1 cellular context compared by ENCODE assay signal in genomic region chr11:6388747-6389146, GRCh38.
A peak's percentile ranks its signal among the peaks of the same experiment; 100 is the strongest.
TF ChIP-seq lines count a peak whose summit lies in the region.

No MANE protein-coding gene starts in this region.

TF ChIP-seq in K562, 482 proteins besides CTCF, POLR2A, EP300 and RAD21:
- TF ChIP-seq NCOR1 (IDR thresholded peaks at IDR 0.05) (peak; percentile 42; the same call in 1 of the 2 replicates), TCF3 (CRISPR knock-in tag; IDR thresholded peaks at IDR 0.05) (peak; percentile 64), ZBTB40 (IDR thresholded peaks at IDR 0.05) (no peak), ZBTB40 (CRISPR knock-in tag; IDR thresholded peaks at IDR 0.05) (no peak), BCL6 (CRISPR knock-in tag; IDR thresholded peaks at IDR 0.05) (no peak), ZNF766 (CRISPR knock-in tag; conservative IDR thresholded peaks at IDR 0.05) (no peak), SOX6 (IDR thresholded peaks at IDR 0.05) (peak; percentile 61), RNF219 (CRISPR knock-in tag; IDR thresholded peaks at IDR 0.05) (no peak), ESRRA (IDR thresholded peaks at IDR 0.05; ENCODE audit: borderline replicate concordance, low read depth) (no peak), ZNF3 (CRISPR knock-in tag; IDR thresholded peaks at IDR 0.05) (0 out of 2 replicates have a peak, but pooled peaks have one; percentile 65), NCOA4 (IDR thresholded peaks at IDR 0.05; ENCODE audit: partially characterized antibody) (no peak), THAP7 (CRISPR knock-in tag; IDR thresholded peaks at IDR 0.05) (no peak), CBFA2T3 (IDR thresholded peaks at IDR 0.05) (peak; percentile 78), RFX1 (IDR thresholded peaks at IDR 0.05) (no peak), FOXP1 (CRISPR knock-in tag; IDR thresholded peaks at IDR 0.05) (no peak), PCBP1 (IDR thresholded peaks at IDR 0.05; ENCODE audit: low read depth, low read length, poor library complexity, severe bottlenecking) (no peak), CBFA2T2 (conservative IDR thresholded peaks at IDR 0.05) (peak; percentile 57), ARID1B (IDR thresholded peaks at IDR 0.05) (peak; percentile 55), TAL1 (IDR thresholded peaks at IDR 0.05) (peak; percentile 48; the same call in 1 of the 2 replicates)
